17 cellular contexts compared by ENCODE assay signal in genomic region chr12:56411781-56412639, GRCh38. TPM values are rescaled to one million over a fixed set of nuclear protein-coding genes. Genes with fewer than 3 reads are reported as not detected.
"Had no signal": no experiment of that assay in that cellular context is flagged by ENCODE, and none has a peak within 500 bp of the region (broad histone marks: within the 10 kb centered on the region; RNA-seq: fewer than 3 reads in every experiment).

No MANE protein-coding gene starts in this region.

- H3K27ac ChIP-seq: coronary artery, epithelial cell of prostate, testis had no signal

- H3K4me1 ChIP-seq: testis had no signal

- H3K27me3 ChIP-seq: testis had no signal

- H3K9me3 ChIP-seq: testis had no signal

- DNase-seq: activated CD4-positive, alpha-beta memory T cell treated with anti-CD3 and anti-CD28 coated beads for 36 hours; activated CD4-positive, alpha-beta T cell treated with anti-CD3 and anti-CD28 coated beads for 1 hour; activated CD8-positive, alpha-beta memory T cell treated with anti-CD3 and anti-CD28 coated beads, Interleukin-2, amount 50 U/mL, for 4 hours; activated naive CD4-positive, alpha-beta T cell treated with anti-CD3 and anti-CD28 coated beads for 36 hours; caudate nucleus; effector memory CD4-positive, alpha-beta T cell; glutamatergic neuron; nephron progenitor cell; stimulated activated CD4-positive, alpha-beta T cell treated with anti-CD3 and anti-CD28 coated beads, Interleukin-4, amount 100 ng/mL, for 1 hour; SW 1271; testis had no signal

- H3K4me3 ChIP-seq: coronary artery, testis had no signal

RNA-seq across cellular contexts. Expression of gene MIP, which starts 42.4 kb away (rescaled TPM):
- total RNA-seq: activated CD4-positive, alpha-beta memory T cell treated with anti-CD3 and anti-CD28 coated beads for 36 hours; activated naive CD4-positive, alpha-beta T cell treated with anti-CD3 and anti-CD28 coated beads for 36 hours; mesenteric fat pad; osteoblast; ureter had no signal

RNA-seq across cellular contexts. Expression of gene APOF, which starts 49.4 kb away (rescaled TPM):
- total RNA-seq: activated CD4-positive, alpha-beta memory T cell treated with anti-CD3 and anti-CD28 coated beads for 36 hours; activated naive CD4-positive, alpha-beta T cell treated with anti-CD3 and anti-CD28 coated beads for 36 hours; mesenteric fat pad; osteoblast; pulmonary artery endothelial cell; testis; ureter had no signal
